Comparison of ENCODE assay signal across 2 cellular contexts in genomic region chr9:88804289-88804596, GRCh38.
TF ChIP-seq lines count a peak whose summit lies in the region.

No MANE protein-coding gene starts in this region.

TF ChIP-seq in IMR-90, 13 proteins besides CTCF, POLR2A, EP300 and RAD21:
- TF ChIP-seq SMC3 (IDR thresholded peaks at IDR 0.05; ENCODE audit: low read depth, low read length) = no peak
- TF ChIP-seq MAZ (IDR thresholded peaks at IDR 0.05; ENCODE audit: borderline replicate concordance, low read depth, low read length) = no peak

TF ChIP-seq in K562, 482 proteins besides CTCF, POLR2A, EP300 and RAD21:
- TF ChIP-seq UBTF (IDR thresholded peaks at IDR 0.05; ENCODE audit: borderline replicate concordance in 1 of 2, low read depth in 2 of 2, low read length in 2 of 2) (no peak), FOSL1 (tag; conservative IDR thresholded peaks at IDR 0.05) (peak; percentile 28; the same call in 1 of the 2 replicates)
